In the genomic region with DNA sequence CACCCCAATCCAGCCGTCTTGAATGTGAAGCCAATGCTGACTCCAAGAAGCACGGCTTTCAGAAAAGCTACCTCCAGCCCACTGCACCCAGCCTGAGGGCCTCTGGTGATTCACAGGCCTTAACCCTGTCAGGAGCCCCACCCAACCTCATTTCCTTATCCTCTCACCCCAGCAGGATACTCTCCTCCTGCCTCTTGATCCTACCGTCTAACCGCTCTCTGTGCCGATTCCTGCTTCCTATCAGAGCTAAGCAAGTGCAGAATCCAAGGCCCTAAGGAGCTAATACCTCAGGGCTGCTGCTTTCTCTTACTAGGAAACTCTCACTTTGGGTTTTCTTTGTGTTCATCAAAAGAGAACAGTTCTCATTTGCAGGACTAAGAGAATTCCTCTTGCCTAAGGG, we compare ENCODE assay signal across 7 cellular contexts. TPM values are rescaled to one million over a fixed set of nuclear protein-coding genes. Genes with fewer than 3 reads are reported as not detected.
DNase-seq lines count a peak whose midpoint lies in the region; ATAC-seq lines count a peak whose summit lies in the region.

No MANE protein-coding gene starts in this region.

- intact Hi-C loops in Right ventricle myocardium superior (cut with DNase I), result no loop called here

- DNase-seq in M059J (ENCODE audit: low read depth) (peak; percentile 96), Right ventricle myocardium superior (no peak), GDM1 (lab: John Stamatoyannopoulos, UW) (no peak), NCI-H187 (lab: John Stamatoyannopoulos, UW) (no peak), nucleus accumbens (lab: John Stamatoyannopoulos, UW) (no peak)
- DNase-seq in activated CD8-positive, alpha-beta memory T cell treated with anti-CD3 and anti-CD28 coated beads, Interleukin-2, amount 50 U/mL, for 4 hours, result peak; percentile 47
- DNase-seq in stimulated activated CD4-positive, alpha-beta T cell treated with anti-CD3 and anti-CD28 coated beads, Interleukin-4, amount 100 ng/mL, for 1 hour, result peak; percentile 38

- ATAC-seq in Right ventricle myocardium superior (ENCODE audit: poor library complexity), result peak; percentile 56

RNA-seq across cellular contexts. Expression of a gene that starts 47.2 kb away (rescaled TPM):
- total RNA-seq in M059J (2014; rRNA removed; shearing (Covaris generic)), result 6.2 and 8.5 TPM in 2 replicates
- 1.5 TPM for total RNA-seq in Right ventricle myocardium superior

Comparison
In these comparisons a context has a peak if more than half of its experiments do, and no peak if none do; other contexts are left out.
1. DNase-seq: peak in M059J (single experiment), activated CD8-positive, alpha-beta memory T cell treated with anti-CD3 and anti-CD28 coated beads, Interleukin-2, amount 50 U/mL, for 4 hours (single experiment) and stimulated activated CD4-positive, alpha-beta T cell treated with anti-CD3 and anti-CD28 coated beads, Interleukin-4, amount 100 ng/mL, for 1 hour (single experiment); none in Right ventricle myocardium superior (single experiment), GDM1 (single experiment), NCI-H187 (0 of 2) and nucleus accumbens (0 of 56).